1 cellular context compared by ENCODE assay signal in genomic region chr7:1927942-1928341, GRCh38.
TF ChIP-seq lines count a peak whose summit lies in the region.

No MANE protein-coding gene starts in this region.

TF ChIP-seq in HepG2, 621 proteins besides CTCF, POLR2A, EP300 and RAD21 (continued from another document):
- TF ChIP-seq, protein P1, sequence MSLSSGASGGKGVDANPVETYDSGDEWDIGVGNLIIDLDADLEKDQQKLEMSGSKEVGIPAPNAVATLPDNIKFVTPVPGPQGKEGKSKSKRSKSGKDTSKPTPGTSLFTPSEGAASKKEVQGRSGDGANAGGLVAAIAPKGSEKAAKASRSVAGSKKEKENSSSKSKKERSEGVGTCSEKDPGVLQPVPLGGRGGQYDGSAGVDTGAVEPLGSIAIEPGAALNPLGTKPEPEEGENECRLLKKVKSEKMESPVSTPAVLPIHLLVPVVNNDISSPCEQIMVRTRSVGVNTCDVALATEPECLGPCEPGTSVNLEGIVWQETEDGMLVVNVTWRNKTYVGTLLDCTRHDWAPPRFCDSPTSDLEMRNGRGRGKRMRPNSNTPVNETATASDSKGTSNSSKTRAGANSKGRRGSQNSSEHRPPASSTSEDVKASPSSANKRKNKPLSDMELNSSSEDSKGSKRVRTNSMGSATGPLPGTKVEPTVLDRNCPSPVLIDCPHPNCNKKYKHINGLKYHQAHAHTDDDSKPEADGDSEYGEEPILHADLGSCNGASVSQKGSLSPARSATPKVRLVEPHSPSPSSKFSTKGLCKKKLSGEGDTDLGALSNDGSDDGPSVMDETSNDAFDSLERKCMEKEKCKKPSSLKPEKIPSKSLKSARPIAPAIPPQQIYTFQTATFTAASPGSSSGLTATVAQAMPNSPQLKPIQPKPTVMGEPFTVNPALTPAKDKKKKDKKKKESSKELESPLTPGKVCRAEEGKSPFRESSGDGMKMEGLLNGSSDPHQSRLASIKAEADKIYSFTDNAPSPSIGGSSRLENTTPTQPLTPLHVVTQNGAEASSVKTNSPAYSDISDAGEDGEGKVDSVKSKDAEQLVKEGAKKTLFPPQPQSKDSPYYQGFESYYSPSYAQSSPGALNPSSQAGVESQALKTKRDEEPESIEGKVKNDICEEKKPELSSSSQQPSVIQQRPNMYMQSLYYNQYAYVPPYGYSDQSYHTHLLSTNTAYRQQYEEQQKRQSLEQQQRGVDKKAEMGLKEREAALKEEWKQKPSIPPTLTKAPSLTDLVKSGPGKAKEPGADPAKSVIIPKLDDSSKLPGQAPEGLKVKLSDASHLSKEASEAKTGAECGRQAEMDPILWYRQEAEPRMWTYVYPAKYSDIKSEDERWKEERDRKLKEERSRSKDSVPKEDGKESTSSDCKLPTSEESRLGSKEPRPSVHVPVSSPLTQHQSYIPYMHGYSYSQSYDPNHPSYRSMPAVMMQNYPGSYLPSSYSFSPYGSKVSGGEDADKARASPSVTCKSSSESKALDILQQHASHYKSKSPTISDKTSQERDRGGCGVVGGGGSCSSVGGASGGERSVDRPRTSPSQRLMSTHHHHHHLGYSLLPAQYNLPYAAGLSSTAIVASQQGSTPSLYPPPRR (CRISPR knock-in tag; IDR thresholded peaks at IDR 0.05; ENCODE audit: borderline replicate concordance) = no peak
- no peak for TF ChIP-seq PRDM4 (CRISPR knock-in tag; IDR thresholded peaks at IDR 0.05; ENCODE audit: borderline replicate concordance)
- no peak for TF ChIP-seq ZKSCAN8 (CRISPR knock-in tag; IDR thresholded peaks at IDR 0.05; ENCODE audit: borderline replicate concordance)
- no peak for TF ChIP-seq ZSCAN20 (CRISPR knock-in tag; IDR thresholded peaks at IDR 0.05; ENCODE audit: borderline replicate concordance)
- TF ChIP-seq ZSCAN31 (CRISPR knock-in tag; IDR thresholded peaks at IDR 0.05; ENCODE audit: low read depth) = no peak
- no peak for TF ChIP-seq ZNF724P (CRISPR knock-in tag; IDR thresholded peaks at IDR 0.05; ENCODE audit: borderline replicate concordance)
- no peak for TF ChIP-seq ATF7-NPFF (CRISPR knock-in tag; IDR thresholded peaks at IDR 0.05; ENCODE audit: low read depth)
- no peak for TF ChIP-seq ZNF44 (CRISPR knock-in tag; IDR thresholded peaks at IDR 0.05)
